Comparison of ENCODE assay signal across 35 cellular contexts in genomic region chr9:69202556-69202955, GRCh38.
"Had no signal": no experiment of that assay in that cellular context is flagged by ENCODE, and none has a peak within 500 bp of the region (broad histone marks: within the 10 kb centered on the region; RNA-seq: fewer than 3 reads in every experiment).

No MANE protein-coding gene starts in this region.

- H3K4me3 ChIP-seq: MG63 had no signal

- DNase-seq: Kasumi-1, MG63, MM.1S, MV-4-11, NCI-H1048, NCI-H1092, NCI-H1092 treated with DMSO at 0.1 percent for 48 hours, NCI-H1105, NCI-H1105 treated with DMSO at 0.1 percent for 48 hours, NCI-H1417, NCI-H1417 treated with DMSO at 0.1 percent for 48 hours, NCI-H1436, NCI-H1436 treated with DMSO at 0.1 percent for 48 hours, NCI-H146, NCI-H1694, NCI-H1694 treated with DMSO at 0.1 percent for 48 hours, NCI-H187, NCI-H187 treated with DMSO at 0.1 percent for 48 hours, NCI-H1930, NCI-H2029, NCI-H2029 treated with DMSO at 0.1 percent for 48 hours, NCI-H2081, NCI-H2081 treated with DMSO at 0.1 percent for 48 hours, NCI-H2107, NCI-H2171, NCI-H2171 treated with DMSO at 0.1 percent for 48 hours, NCI-H2227 treated with DMSO at 0.1 percent for 48 hours, NCI-H226, NCI-H345, NCI-H446, NCI-H446 treated with DMSO at 0.1 percent for 48 hours, NCI-H510A, NCI-H510A treated with DMSO at 0.1 percent for 48 hours, NCI-H524, NCI-H524 treated with DMSO at 0.1 percent for 48 hours had no signal

- H3K27me3 ChIP-seq: MG63 had no signal

- H3K9me3 ChIP-seq: MG63 had no signal

- H3K36me3 ChIP-seq: MG63 had no signal
